In the genomic region with DNA sequence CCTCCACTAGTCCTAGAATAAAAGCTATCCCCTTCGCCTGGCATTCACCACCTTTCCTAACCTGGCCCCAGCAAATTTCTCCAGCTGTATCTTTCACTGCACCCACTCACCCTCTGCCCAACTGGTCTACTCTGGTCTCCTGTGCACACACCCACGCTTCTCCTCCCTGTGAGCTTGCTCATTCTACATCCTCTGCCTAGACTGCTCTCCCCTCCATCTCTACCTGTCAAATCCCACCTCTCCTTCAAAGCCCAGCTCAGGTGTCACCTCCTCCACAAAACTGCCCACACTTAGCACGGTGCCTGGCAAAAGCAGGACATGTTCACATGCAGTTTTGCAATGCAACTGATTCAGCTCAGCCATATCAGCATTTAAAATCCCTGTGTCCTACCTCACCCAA, we compare ENCODE assay signal across 25 cellular contexts. TPM values are rescaled to one million over a fixed set of nuclear protein-coding genes. Genes with fewer than 3 reads are reported as not detected.
"Had no signal": no experiment of that assay in that cellular context is flagged by ENCODE, and none has a peak within 500 bp of the region (broad histone marks: within the 10 kb centered on the region; RNA-seq: fewer than 3 reads in every experiment).

No MANE protein-coding gene starts in this region.

- H3K27me3 ChIP-seq: hepatocyte, neutrophil, upper lobe of right lung, vagina had no signal

- H3K27ac Mint-ChIP-seq: naive B cell, nephron progenitor cell had no signal

- H2AFZ ChIP-seq: hepatocyte had no signal

- ATAC-seq: gastroesophageal sphincter, right cardiac atrium had no signal

- H3K4me1 Mint-ChIP-seq: naive B cell had no signal

- H3K4me1 ChIP-seq: esophagus muscularis mucosa, gastroesophageal sphincter, left ventricle myocardium inferior, lower lobe of right lung, suprapubic skin, tibial artery, upper lobe of right lung, vagina had no signal

- H3K4me2 ChIP-seq: hepatocyte had no signal

- H3K4me3 ChIP-seq: esophagus muscularis mucosa, gastroesophageal sphincter, hepatocyte, left ventricle myocardium inferior, lower lobe of right lung, suprapubic skin, tibial artery, upper lobe of right lung, vagina had no signal

- H3K79me2 ChIP-seq: hepatocyte had no signal

- H3K27ac ChIP-seq: epithelial cell of prostate, esophagus muscularis mucosa, gastroesophageal sphincter, hepatocyte, left ventricle myocardium inferior, lower lobe of right lung, neutrophil, suprapubic skin, tibial artery, upper lobe of right lung, vagina had no signal

- H3K9me3 Mint-ChIP-seq: naive B cell, nephron progenitor cell had no signal

- H3K36me3 Mint-ChIP-seq: naive B cell had no signal

- DNase-seq: cortex of kidney; effector memory CD4-positive, alpha-beta T cell; kidney; left cardiac atrium; left ventricle myocardium inferior; lower lobe of right lung; mesenchymal stem cell; naive B cell; nephron progenitor cell; right cardiac atrium; small intestine; stimulated activated CD4-positive, alpha-beta T cell treated with anti-CD3 and anti-CD28 coated beads, Interleukin-12 subunit alpha, Interleukin-12 subunit beta, amount 100 ng/mL, for 4 hours; stimulated activated naive CD4-positive, alpha-beta T cell treated with Interleukin-2 at 50 U/mL for 16 hours; tibial artery; upper lobe of right lung had no signal

- H3K4me3 Mint-ChIP-seq: naive B cell, nephron progenitor cell had no signal

- H3K9me3 ChIP-seq: esophagus muscularis mucosa, gastroesophageal sphincter, left ventricle myocardium inferior, lower lobe of right lung, neutrophil, suprapubic skin, tibial artery, upper lobe of right lung, vagina had no signal

- H3K36me3 ChIP-seq: esophagus muscularis mucosa, gastroesophageal sphincter, left ventricle myocardium inferior, lower lobe of right lung, neutrophil, suprapubic skin, tibial artery, upper lobe of right lung, vagina had no signal

RNA-seq across cellular contexts. Expression of gene NTRK3, which starts 45.8 kb away (rescaled TPM):
- total RNA-seq: chondrocyte, fibroblast of villous mesenchyme, osteocyte had no signal
